Comparison of ENCODE assay signal across 8 cellular contexts in genomic region chr1:47650205-47650604, GRCh38.
A peak's percentile ranks its signal among the peaks of the same experiment; 100 is the strongest.
DNase-seq lines count a peak whose midpoint lies in the region; ATAC-seq and TF ChIP-seq lines count a peak whose summit lies in the region.

No MANE protein-coding gene starts in this region.

- DNase-seq in NCI-H2107 treated with DMSO at 0.1 percent for 48 hours (lab: John Stamatoyannopoulos, UW; ENCODE audit: unreplicated experiment) (peak; percentile 15), NCI-H2107 (lab: John Stamatoyannopoulos, UW) (no peak), RPMI7951 (ENCODE audit: low read depth) (peak; percentile 87), glomerular endothelial cell (ENCODE audit: extremely low read depth, low read depth, low spot score) (peak; percentile 41), type B pancreatic cell (ENCODE audit: extremely low spot score, unreplicated experiment) (peak; percentile 59), T-helper 17 cell (no peak), heart right ventricle (no peak)
- DNase-seq in activated CD4-positive, alpha-beta T cell treated with anti-CD3 and anti-CD28 coated beads for 1 hour, result no peak

- intact Hi-C loops in heart right ventricle (cut with DNase I), result no loop called here

- H3K9me3 Mint-ChIP-seq in type B pancreatic cell, result no peaks in the 10 kb centered on the region

- peaks cover 52% of the 10 kb centered on the region for H3K27me3 Mint-ChIP-seq in type B pancreatic cell
- H3K27me3 Mint-ChIP-seq in T-helper 17 cell, result peaks cover 52% of the 10 kb centered on the region

- H3K36me3 Mint-ChIP-seq in type B pancreatic cell (no peaks in the 10 kb centered on the region), T-helper 17 cell (ENCODE audit: low read depth) (peaks cover 3% of the 10 kb centered on the region)

- TF ChIP-seq CTCF in type B pancreatic cell (conservative IDR thresholded peaks at IDR 0.05), result no peak
- no peak for TF ChIP-seq CTCF in heart right ventricle (IDR thresholded peaks at IDR 0.05)

- no peak for ATAC-seq in T-helper 17 cell
- ATAC-seq in heart right ventricle, result no peak

- H3K27me3 ChIP-seq in heart right ventricle, result peaks cover 0 to 33% (median 8%) of the 10 kb centered on the region in 7 donors

- peaks cover 0 to 8% (median 0%) of the 10 kb centered on the region in 9 donors for H3K4me1 ChIP-seq in heart right ventricle

- peak overlapping the region; percentile 12 for H3K4me3 Mint-ChIP-seq in type B pancreatic cell
- H3K4me3 Mint-ChIP-seq in T-helper 17 cell, result no peak overlapping the region

- no peak overlapping the region for H3K27ac ChIP-seq in heart right ventricle

- peak overlapping the region; percentile 31 for H3K27ac Mint-ChIP-seq in type B pancreatic cell
- no peak overlapping the region for H3K27ac Mint-ChIP-seq in T-helper 17 cell

- H3K36me3 ChIP-seq in heart right ventricle, result no peaks in the 10 kb centered on the region

- H3K9me3 ChIP-seq in T-helper 17 cell (ENCODE audit: control insufficient read depth, low read length, poor library complexity, severe bottlenecking) (no peaks in the 10 kb centered on the region), heart right ventricle (no peaks in the 10 kb centered on the region)

- 79 to 83% methylated on average over 7 of the region's 7 CpGs for WGBS in heart right ventricle, 2 donors

- peaks cover 49% of the 10 kb centered on the region for H3K4me1 Mint-ChIP-seq in type B pancreatic cell (ENCODE audit: unreplicated experiment)
- peaks cover 8% of the 10 kb centered on the region for H3K4me1 Mint-ChIP-seq in T-helper 17 cell

- no peak overlapping the region for H3K4me3 ChIP-seq in heart right ventricle

Comparison
In these comparisons a context has a peak if more than half of its experiments do, and no peak if none do; other contexts are left out.
1. DNase-seq: peak in NCI-H2107 treated with DMSO at 0.1 percent for 48 hours (single experiment), RPMI7951 (single experiment), glomerular endothelial cell (single experiment) and type B pancreatic cell (single experiment); none in NCI-H2107 (single experiment), T-helper 17 cell (0 of 3), activated CD4-positive, alpha-beta T cell treated with anti-CD3 and anti-CD28 coated beads for 1 hour (single experiment) and heart right ventricle (0 of 2).